ENCODE assay signal across 8 cellular contexts in the genomic region with DNA sequence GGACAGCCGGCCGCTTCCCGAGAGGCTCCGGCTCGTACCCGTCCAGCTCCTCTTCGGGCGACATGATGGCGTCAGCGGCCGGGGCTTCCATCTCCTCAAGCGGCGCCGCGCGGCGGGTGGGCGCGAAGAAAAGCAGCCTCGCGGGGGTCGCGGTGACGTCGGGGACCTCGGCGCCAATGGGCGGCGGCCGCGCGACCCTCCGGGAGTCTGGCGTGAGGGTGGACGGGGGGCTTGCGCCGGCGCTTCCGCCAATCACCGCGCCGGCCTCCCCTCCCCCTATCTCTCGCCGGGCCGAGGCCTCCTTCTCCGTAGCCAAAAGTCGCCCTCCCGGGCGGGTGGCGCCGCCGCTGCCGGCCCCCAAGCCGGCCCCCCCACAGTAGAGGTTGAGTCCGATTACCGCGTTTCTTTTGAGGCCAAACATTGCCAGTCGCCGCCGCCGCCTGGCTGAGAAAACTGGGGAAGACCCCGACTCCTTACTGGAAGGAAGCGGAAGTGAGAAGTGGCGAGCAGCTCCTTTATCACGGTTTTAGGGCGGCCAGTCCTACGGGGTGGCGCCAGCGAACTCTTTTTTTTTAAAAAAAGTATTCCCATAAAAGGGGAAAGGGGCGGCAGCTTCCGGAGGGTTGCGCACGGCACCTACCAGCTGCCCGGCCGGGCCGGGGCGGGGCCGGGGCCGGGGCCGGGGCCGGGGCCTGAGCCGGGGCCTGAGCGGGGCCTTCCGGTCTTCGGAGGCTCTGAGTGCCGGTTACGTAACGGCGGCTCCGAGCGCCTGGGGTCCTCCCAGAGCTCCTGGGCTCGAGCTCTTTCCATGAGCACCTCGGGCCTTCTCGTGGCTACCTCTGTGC. TPM values are rescaled to one million over a fixed set of nuclear protein-coding genes. Genes with fewer than 3 reads are reported as not detected.
DNase-seq lines count a peak whose midpoint lies in the region; ATAC-seq and TF ChIP-seq lines count a peak whose summit lies in the region.

TSS of gene MCL1 (minus strand) at position 501 of the 845 bp plus-strand sequence. CDS start at position 421, 80 bp downstream.

- peak within 1 kb of the TSS; percentile 99 for H3K27ac ChIP-seq in mesenchymal stem cell (ENCODE audit: low read length, poor library complexity, severe bottlenecking)

- peak within 1 kb of the TSS; percentile 78 for H3K4me2 ChIP-seq in mesenchymal stem cell (ENCODE audit: low read length, poor library complexity, severe bottlenecking)

- peaks cover 13 to 46% of the 10 kb centered on the region in 2 experiments for H3K36me3 ChIP-seq in mesenchymal stem cell (ENCODE audit: control insufficient read depth in 1 of 2, insufficient read depth in 2 of 2, low read depth in 1 of 2, low read length in 2 of 2)

- peak within 1 kb of the TSS; percentile 80 for H4K8ac ChIP-seq in mesenchymal stem cell (ENCODE audit: low read length)

- peak within 1 kb of the TSS; percentile 98 for H2BK5ac ChIP-seq in mesenchymal stem cell (ENCODE audit: low read depth, low read length, poor library complexity, severe bottlenecking)

- peak within 1 kb of the TSS; percentile 62 to 95 for H3K4ac ChIP-seq in mesenchymal stem cell (ENCODE audit: low read depth in 1 of 2, low read length in 2 of 2)

- WGBS in mesenchymal stem cell = 1% methylated on average over 70 of the region's 94 CpGs

- H3K14ac ChIP-seq in mesenchymal stem cell (ENCODE audit: low read length in 2 of 2) = peak within 1 kb of the TSS; percentile 25 to 98

- peak; percentile 96 for DNase-seq in COLO668 (lab: John Stamatoyannopoulos, UW; ENCODE audit: unreplicated experiment)
- DNase-seq in GM20000 (ENCODE audit: low spot score) = peak; percentile 97
- DNase-seq in HT1080 (ENCODE audit: low read depth) = peak; percentile 97
- peak; percentile 92 for DNase-seq in NOMO-1 treated with dmso at 0.1 percent for 144 hours (lab: John Stamatoyannopoulos, UW; ENCODE audit: unreplicated experiment)
- peak; percentile 60 to 75 (median 70) for DNase-seq in activated CD8-positive, alpha-beta memory T cell treated with anti-CD3 and anti-CD28 coated beads for 48 hours (ENCODE audit: low read depth in 2 of 3, low spot score in 2 of 3)
- DNase-seq in effector memory CD8-positive, alpha-beta T cell = peak; percentile 83 to 88 (median 86)
- peak; percentile 99 for DNase-seq in mesenchymal stem cell
- peak; percentile 77 for DNase-seq in stimulated activated CD8-positive, alpha-beta memory T cell treated with anti-CD3 and anti-CD28 coated beads, Interleukin-12 subunit alpha, Interleukin-12 subunit beta, amount 100 ng/mL, for 24 hours (ENCODE audit: extremely low read depth)

- H3K27me3 ChIP-seq in mesenchymal stem cell (ENCODE audit: control insufficient read depth in 1 of 2, insufficient read depth in 1 of 2, low read length in 2 of 2) = no peaks in the 10 kb centered on the region

- H2AFZ ChIP-seq in mesenchymal stem cell (ENCODE audit: low read depth, low read length) = peak within 1 kb of the TSS; percentile 4

- H2BK12ac ChIP-seq in mesenchymal stem cell (ENCODE audit: low read length in 2 of 2) = peak within 1 kb of the TSS; percentile 75 to 80

- peak within 1 kb of the TSS; percentile 64 to 86 for H3K23ac ChIP-seq in mesenchymal stem cell (ENCODE audit: low read length in 2 of 2)

- ATAC-seq in effector memory CD8-positive, alpha-beta T cell (replicated peaks) = peak; percentile 82

- H3K18ac ChIP-seq in mesenchymal stem cell (ENCODE audit: low read depth in 1 of 2, low read length in 2 of 2) = peak within 1 kb of the TSS; percentile 92 to 97

- H2BK120ac ChIP-seq in mesenchymal stem cell (ENCODE audit: low read depth, low read length) = peak within 1 kb of the TSS; percentile 98

- no peaks in the 10 kb centered on the region for H3K9me3 ChIP-seq in mesenchymal stem cell (ENCODE audit: control insufficient read depth, low read length)

- peaks cover 64% of the 10 kb centered on the region for H3K36me3 Mint-ChIP-seq in effector memory CD8-positive, alpha-beta T cell (ENCODE audit: insufficient read depth)

- peak within 1 kb of the TSS; percentile 79 for H2AK5ac ChIP-seq in mesenchymal stem cell (ENCODE audit: low read length, severe bottlenecking)

- H3K9me3 Mint-ChIP-seq in effector memory CD8-positive, alpha-beta T cell = no peaks in the 10 kb centered on the region

- H3K4me1 ChIP-seq in mesenchymal stem cell (ENCODE audit: control insufficient read depth, insufficient read depth, low read depth, low read length) = peaks cover 7% of the 10 kb centered on the region

- peak within 1 kb of the TSS; percentile 88 to 92 for H3K4me3 ChIP-seq in mesenchymal stem cell (ENCODE audit: insufficient read depth in 1 of 2, low read depth in 1 of 2, low read length in 2 of 2)

- H4K91ac ChIP-seq in mesenchymal stem cell (ENCODE audit: low read length) = peak within 1 kb of the TSS; percentile 95

- H3K27ac Mint-ChIP-seq in effector memory CD8-positive, alpha-beta T cell = peak within 1 kb of the TSS; percentile 98 to 99

- H3K4me3 Mint-ChIP-seq in effector memory CD8-positive, alpha-beta T cell = peak within 1 kb of the TSS; percentile 88 to 99

- no peak for TF ChIP-seq CTCF in GM20000 (IDR thresholded peaks at IDR 0.05; ENCODE audit: extremely low read depth, missing control alignments)

- H2BK15ac ChIP-seq in mesenchymal stem cell (ENCODE audit: low read depth, poor library complexity, severe bottlenecking) = peak within 1 kb of the TSS; percentile 55

- H3K27me3 Mint-ChIP-seq in effector memory CD8-positive, alpha-beta T cell = no peaks in the 10 kb centered on the region

- peaks cover 30 to 50% of the 10 kb centered on the region in 2 donors for H3K4me1 Mint-ChIP-seq in effector memory CD8-positive, alpha-beta T cell (ENCODE audit: low read depth in 2 of 2)

- H3K9ac ChIP-seq in mesenchymal stem cell (ENCODE audit: low read length) = peak within 1 kb of the TSS; percentile 99

- H3K79me1 ChIP-seq in mesenchymal stem cell (replicated peaks; ENCODE audit: low read length, poor library complexity, severe bottlenecking) = peaks cover 7% of the 10 kb centered on the region

RNA-seq across cellular contexts. Expression of gene MCL1, which starts in this region (rescaled TPM):
- total RNA-seq in HT1080 (2014; rRNA removed; shearing (Covaris generic)) = 237 and 264 TPM in 2 replicates
- polyA plus RNA-seq in HT1080 (2015; cell fraction: cytosol; rRNA removed) = 331 and 404 TPM in 2 replicates
- polyA plus RNA-seq in HT1080 (2015; cell fraction: nucleus; rRNA removed) = 739 and 762 TPM in 2 replicates
- polyA plus RNA-seq in mesenchymal stem cell (2013, experiment 1 of 2) = 229 TPM
- 224 TPM for polyA plus RNA-seq in mesenchymal stem cell (2013, experiment 2 of 2)

Comparison
In these comparisons a context has a peak if more than half of its experiments do, and no peak if none do; other contexts are left out.
1. Peak in every context shown above with its lines: DNase-seq, ATAC-seq, H3K4me3 ChIP-seq and H3K27ac ChIP-seq.